Comparison of ENCODE assay signal across 8 cellular contexts in the genomic region with DNA sequence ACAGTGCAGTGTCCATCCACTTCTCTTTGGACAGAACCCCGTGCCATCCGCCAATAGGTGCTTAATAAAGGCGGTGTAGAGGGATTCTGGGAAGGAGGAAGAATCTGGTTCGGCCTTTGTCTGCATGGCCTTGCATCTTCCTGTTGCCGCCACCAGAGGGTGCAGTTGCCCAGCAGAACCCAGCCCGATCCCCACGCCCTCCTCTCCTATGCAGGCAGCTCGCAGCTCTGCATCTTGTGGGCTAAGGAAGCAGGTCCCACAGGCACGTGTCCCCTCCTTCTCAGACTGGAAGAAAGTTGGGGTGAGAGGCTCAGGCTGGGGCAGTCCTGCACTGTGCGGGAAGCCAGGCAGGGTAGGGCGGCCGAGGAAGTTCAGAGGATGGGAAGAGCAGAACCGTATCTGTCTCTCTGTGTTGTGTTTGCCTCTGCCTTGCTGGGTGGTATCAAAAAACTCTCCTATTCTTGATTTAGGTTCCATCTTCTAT. TPM values are rescaled to one million over a fixed set of nuclear protein-coding genes. Genes with fewer than 3 reads are reported as not detected.
A peak's percentile ranks its signal among the peaks of the same experiment; 100 is the strongest.
DNase-seq lines count a peak whose midpoint lies in the region; ATAC-seq and TF ChIP-seq lines count a peak whose summit lies in the region.

No MANE protein-coding gene starts in this region.

- no peaks in the 10 kb centered on the region for H3K36me3 Mint-ChIP-seq in central memory CD8-positive, alpha-beta T cell (ENCODE audit: insufficient read depth)

- ATAC-seq in HG02840 (IDR thresholded peaks at IDR 0.05; ENCODE audit: low FRiP score, unreplicated experiment) (peak; percentile 54), left lobe of liver (peak; percentile 99), GM21390 (IDR thresholded peaks at IDR 0.05; ENCODE audit: unreplicated experiment) (no peak)
- peak; percentile 68 for ATAC-seq in central memory CD8-positive, alpha-beta T cell (replicated peaks; ENCODE audit: extremely low read depth, poor library complexity, severe bottlenecking)

- peak; percentile 91 for TF ChIP-seq CTCF in GM06990 (IDR thresholded peaks at IDR 0.05; ENCODE audit: insufficient read depth, low read length, poor library complexity, severe bottlenecking)

- no peak overlapping the region for H3K4me3 ChIP-seq in GM06990 (replicated peaks; ENCODE audit: low read depth, low read length)

- no peaks in the 10 kb centered on the region for H3K36me3 ChIP-seq in GM06990 (ENCODE audit: control insufficient read depth, insufficient read depth, low read length)

- no peaks in the 10 kb centered on the region; the same call in 1 of the 2 replicates for H3K27me3 ChIP-seq in GM06990 (replicated peaks; ENCODE audit: control insufficient read depth, insufficient read depth, low read length)

- H3K4me3 Mint-ChIP-seq in central memory CD8-positive, alpha-beta T cell: no peak overlapping the region

- no peaks in the 10 kb centered on the region for H3K27me3 Mint-ChIP-seq in central memory CD8-positive, alpha-beta T cell

- no peaks in the 10 kb centered on the region for H3K4me1 Mint-ChIP-seq in central memory CD8-positive, alpha-beta T cell

- no peaks in the 10 kb centered on the region for H3K9me3 Mint-ChIP-seq in central memory CD8-positive, alpha-beta T cell

- no peak overlapping the region for H3K27ac Mint-ChIP-seq in central memory CD8-positive, alpha-beta T cell (ENCODE audit: low read depth)

- DNase-seq in GM06990 (ENCODE audit: extremely low read depth, insufficient read length): peak; percentile 58
- peak; percentile 88 for DNase-seq in NCI-H2227 (lab: John Stamatoyannopoulos, UW; ENCODE audit: unreplicated experiment)
- DNase-seq in activated CD4-positive, CD25-positive, alpha-beta regulatory T cell treated with anti-CD3 and anti-CD28 coated beads, Interleukin-2, amount 50 U/mL, for 16 hours (ENCODE audit: low read depth, low spot score): peak; percentile 13
- DNase-seq in central memory CD8-positive, alpha-beta T cell (ENCODE audit: low spot score in 2 of 2): peak; percentile 25 to 45
- peak; percentile 78 for DNase-seq in left lobe of liver (ENCODE audit: low spot score)
- DNase-seq in stimulated activated CD4-positive, alpha-beta T cell treated with anti-CD3 and anti-CD28 coated beads, Interleukin-4, amount 100 ng/mL, for 4 hours: peak; percentile 48 to 65

RNA-seq across cellular contexts. Expression of gene NAV1, which starts 20.8 kb away (rescaled TPM):
- total RNA-seq in left lobe of liver: 4.6 TPM

RNA-seq across cellular contexts. Expression of gene CSRP1, which starts 52.8 kb away (rescaled TPM):
- total RNA-seq in left lobe of liver: 67.7 TPM

Comparison
In these comparisons a context has a peak if more than half of its experiments do, and no peak if none do; other contexts are left out.
1. DNase-seq: peak in every context shown above with its lines; median percentile 88 in NCI-H2227; 78 in left lobe of liver; 58 in GM06990; 56 in stimulated activated CD4-positive, alpha-beta T cell treated with anti-CD3 and anti-CD28 coated beads, Interleukin-4, amount 100 ng/mL, for 4 hours; 35 in central memory CD8-positive, alpha-beta T cell; 13 in activated CD4-positive, CD25-positive, alpha-beta regulatory T cell treated with anti-CD3 and anti-CD28 coated beads, Interleukin-2, amount 50 U/mL, for 16 hours.